11 cellular contexts compared by ENCODE assay signal in genomic region chr6:31763617-31763940, GRCh38. TPM values are rescaled to one million over a fixed set of nuclear protein-coding genes. Genes with fewer than 3 reads are reported as not detected.
DNase-seq lines count a peak whose midpoint lies in the region; ATAC-seq and TF ChIP-seq lines count a peak whose summit lies in the region.
"Had no signal": no experiment of that assay in that cellular context is flagged by ENCODE, and none has a peak within 500 bp of the region (broad histone marks: within the 10 kb centered on the region; RNA-seq: fewer than 3 reads in every experiment).

No MANE protein-coding gene starts in this region.

- H3K4me1 ChIP-seq in vagina, result no peaks in the 10 kb centered on the region

- no peaks in the 10 kb centered on the region for H3K27me3 Mint-ChIP-seq in activated CD8-positive, alpha-beta T cell treated with anti-CD3 and anti-CD28 coated beads, Interleukin-2, amount 10 ng/mL, durations not matched to agents 7 days and 5 days (ENCODE audit: low read depth)
- no peaks in the 10 kb centered on the region for H3K27me3 Mint-ChIP-seq in activated CD8-positive, alpha-beta T cell treated with anti-CD3 and anti-CD28 coated beads for 36 hours
- H3K27me3 Mint-ChIP-seq in stimulated activated memory B cell treated with anti-CD40 and anti-IgM and Interleukin-4, amounts not matched to agents 10 μg/mL and 1 μg/mL and 100 μg/mL, for 72 hours, result no peaks in the 10 kb centered on the region

- H3K36me3 Mint-ChIP-seq in activated CD8-positive, alpha-beta T cell treated with anti-CD3 and anti-CD28 coated beads, Interleukin-2, amount 10 ng/mL, durations not matched to agents 7 days and 5 days (ENCODE audit: low read depth), result peaks cover 43% of the 10 kb centered on the region
- peaks cover 37% of the 10 kb centered on the region for H3K36me3 Mint-ChIP-seq in activated CD8-positive, alpha-beta T cell treated with anti-CD3 and anti-CD28 coated beads for 36 hours (ENCODE audit: low read depth)
- H3K36me3 Mint-ChIP-seq in stimulated activated memory B cell treated with anti-CD40 and anti-IgM and Interleukin-4, amounts not matched to agents 10 μg/mL and 1 μg/mL and 100 μg/mL, for 72 hours, result peaks cover 44% of the 10 kb centered on the region

- TF ChIP-seq POLR2A in vagina (IDR thresholded peaks at IDR 0.05), result no peak

- H3K9me3 ChIP-seq in vagina, result no peaks in the 10 kb centered on the region

- TF ChIP-seq CTCF in activated CD8-positive, alpha-beta T cell treated with anti-CD3 and anti-CD28 coated beads for 36 hours (IDR thresholded peaks at IDR 0.05), result no peak
- no peak for TF ChIP-seq CTCF in vagina (IDR thresholded peaks at IDR 0.05)

- H3K27ac ChIP-seq in vagina, result no peak overlapping the region

- peak overlapping the region; percentile 61 for H3K27ac Mint-ChIP-seq in activated CD8-positive, alpha-beta T cell treated with anti-CD3 and anti-CD28 coated beads, Interleukin-2, amount 10 ng/mL, durations not matched to agents 7 days and 5 days
- H3K27ac Mint-ChIP-seq in activated CD8-positive, alpha-beta T cell treated with anti-CD3 and anti-CD28 coated beads for 36 hours, result no peak overlapping the region
- peak overlapping the region; percentile 17 for H3K27ac Mint-ChIP-seq in stimulated activated memory B cell treated with anti-CD40 and anti-IgM and Interleukin-4, amounts not matched to agents 10 μg/mL and 1 μg/mL and 100 μg/mL, for 72 hours

- no peaks in the 10 kb centered on the region for H3K27me3 ChIP-seq in vagina

- H3K36me3 ChIP-seq in vagina, result no peaks in the 10 kb centered on the region

- intact Hi-C loops in activated CD8-positive, alpha-beta T cell treated with anti-CD3 and anti-CD28 coated beads for 36 hours (cut with micrococcal nuclease), result no loop called here
- intact Hi-C loops in vagina (cut with DNase I), result no loop called here

- H3K4me3 Mint-ChIP-seq in activated CD8-positive, alpha-beta T cell treated with anti-CD3 and anti-CD28 coated beads, Interleukin-2, amount 10 ng/mL, durations not matched to agents 7 days and 5 days, result no peak overlapping the region
- no peak overlapping the region for H3K4me3 Mint-ChIP-seq in activated CD8-positive, alpha-beta T cell treated with anti-CD3 and anti-CD28 coated beads for 36 hours
- H3K4me3 Mint-ChIP-seq in stimulated activated memory B cell treated with anti-CD40 and anti-IgM and Interleukin-4, amounts not matched to agents 10 μg/mL and 1 μg/mL and 100 μg/mL, for 72 hours, result no peak overlapping the region
- H3K4me3 Mint-ChIP-seq: naive thymus-derived CD8-positive, alpha-beta T cell had no signal

- H3K4me1 Mint-ChIP-seq in activated CD8-positive, alpha-beta T cell treated with anti-CD3 and anti-CD28 coated beads, Interleukin-2, amount 10 ng/mL, durations not matched to agents 7 days and 5 days (ENCODE audit: low read depth), result peaks cover 20% of the 10 kb centered on the region
- no peaks in the 10 kb centered on the region for H3K4me1 Mint-ChIP-seq in activated CD8-positive, alpha-beta T cell treated with anti-CD3 and anti-CD28 coated beads for 36 hours (ENCODE audit: low read depth)
- no peaks in the 10 kb centered on the region for H3K4me1 Mint-ChIP-seq in stimulated activated memory B cell treated with anti-CD40 and anti-IgM and Interleukin-4, amounts not matched to agents 10 μg/mL and 1 μg/mL and 100 μg/mL, for 72 hours

- ATAC-seq in activated CD8-positive, alpha-beta T cell treated with anti-CD3 and anti-CD28 coated beads, Interleukin-2, amount 10 ng/mL, durations not matched to agents 7 days and 5 days, result no peak
- ATAC-seq in activated CD8-positive, alpha-beta T cell treated with anti-CD3 and anti-CD28 coated beads for 36 hours, result no peak
- no peak for ATAC-seq in stimulated activated memory B cell treated with anti-CD40 and anti-IgM and Interleukin-4, amounts not matched to agents 10 μg/mL and 1 μg/mL and 100 μg/mL, for 72 hours
- ATAC-seq: naive thymus-derived CD8-positive, alpha-beta T cell had no signal

- in situ Hi-C loops in SK-MEL-5 (cut with HindIII; ENCODE audit: low pct_unique_long_range_greater_than_20kb, low sequenced_read_pairs), result no loop called here

- H3K4me3 ChIP-seq in vagina, result no peak overlapping the region

- no peaks in the 10 kb centered on the region for H3K9me3 Mint-ChIP-seq in activated CD8-positive, alpha-beta T cell treated with anti-CD3 and anti-CD28 coated beads, Interleukin-2, amount 10 ng/mL, durations not matched to agents 7 days and 5 days (ENCODE audit: insufficient read depth)
- no peaks in the 10 kb centered on the region for H3K9me3 Mint-ChIP-seq in activated CD8-positive, alpha-beta T cell treated with anti-CD3 and anti-CD28 coated beads for 36 hours
- no peaks in the 10 kb centered on the region for H3K9me3 Mint-ChIP-seq in stimulated activated memory B cell treated with anti-CD40 and anti-IgM and Interleukin-4, amounts not matched to agents 10 μg/mL and 1 μg/mL and 100 μg/mL, for 72 hours
- H3K9me3 Mint-ChIP-seq: naive thymus-derived CD8-positive, alpha-beta T cell had no signal

- CTCF ChIA-PET in activated CD8-positive, alpha-beta T cell treated with anti-CD3 and anti-CD28 coated beads, Interleukin-2, amount 10 ng/mL, durations not matched to agents 7 days and 5 days (lab: Charles Lee), result no interaction called here
- CTCF ChIA-PET in activated CD8-positive, alpha-beta T cell treated with anti-CD3 and anti-CD28 coated beads for 36 hours (lab: Charles Lee), result no interaction called here

- POLR2A ChIA-PET in activated CD8-positive, alpha-beta T cell treated with anti-CD3 and anti-CD28 coated beads, Interleukin-2, amount 10 ng/mL, durations not matched to agents 7 days and 5 days (lab: Charles Lee), result no interaction called here
- POLR2A ChIA-PET in activated CD8-positive, alpha-beta T cell treated with anti-CD3 and anti-CD28 coated beads for 36 hours (lab: Charles Lee), result interaction anchor here (1.0 to 1.5 kb wide), 3 partner anchors 9 to 221 kb away, joined by 3 read pairs; no protein-coding TSS in a partner anchor

- no peak for DNase-seq in activated CD8-positive, alpha-beta T cell treated with anti-CD3 and anti-CD28 coated beads, Interleukin-2, amount 10 ng/mL, durations not matched to agents 7 days and 5 days
- no peak for DNase-seq in activated CD8-positive, alpha-beta T cell treated with anti-CD3 and anti-CD28 coated beads for 36 hours
- DNase-seq in SK-MEL-5 (ENCODE audit: low read depth, low spot score), result peak; percentile 65
- DNase-seq in foreskin melanocyte, result peak; percentile 86
- DNase-seq in vagina (ENCODE audit: extremely low spot score in 2 of 2), result no peak
- no peak for DNase-seq in NCI-H1694 (lab: John Stamatoyannopoulos, UW)
- DNase-seq in NCI-H2081 (lab: John Stamatoyannopoulos, UW), result no peak
- DNase-seq: activated CD4-positive, alpha-beta T cell treated with anti-CD3 and anti-CD28 coated beads, Interleukin-2, amount 50 U/mL, for 4 hours; C1 segment of cervical spinal cord; naive thymus-derived CD8-positive, alpha-beta T cell had no signal

RNA-seq across cellular contexts. Expression of gene SAPCD1, which starts 1.1 kb away (rescaled TPM):
- total RNA-seq in activated CD8-positive, alpha-beta T cell treated with anti-CD3 and anti-CD28 coated beads, Interleukin-2, amount 10 ng/mL, durations not matched to agents 7 days and 5 days, result 10 to 100 TPM; 14.3 to 15.4 TPM
- 10 to 100 TPM; 13.6 to 18.7 TPM for total RNA-seq in activated CD8-positive, alpha-beta T cell treated with anti-CD3 and anti-CD28 coated beads for 36 hours
- total RNA-seq in SK-MEL-5 (2014; rRNA removed; shearing (Covaris generic)), result 1.1 and 1.7 TPM in 2 replicates
- polyA plus RNA-seq in SK-MEL-5 (2015; cell fraction: cytosol; rRNA removed), result 0.96 TPM in 1 of 2 replicates, not detected in the other
- polyA plus RNA-seq in SK-MEL-5 (2015; cell fraction: nucleus; rRNA removed), result 45.0 and 59.2 TPM in 2 replicates
- not detected for total RNA-seq in vagina
- polyA plus RNA-seq: naive thymus-derived CD8-positive, alpha-beta T cell had no signal

RNA-seq across cellular contexts. Expression of gene VWA7, which starts 13.5 kb away (rescaled TPM):
- 1 to 10 TPM; 6.4 to 6.6 TPM for total RNA-seq in activated CD8-positive, alpha-beta T cell treated with anti-CD3 and anti-CD28 coated beads, Interleukin-2, amount 10 ng/mL, durations not matched to agents 7 days and 5 days
- total RNA-seq in activated CD8-positive, alpha-beta T cell treated with anti-CD3 and anti-CD28 coated beads for 36 hours, result 1 to 10 TPM; 1.6 TPM
- total RNA-seq in SK-MEL-5 (2014; rRNA removed; shearing (Covaris generic)), result not detected in 2 replicates
- 0.26 TPM in 1 of 2 replicates, not detected in the other for polyA plus RNA-seq in SK-MEL-5 (2015; cell fraction: cytosol; rRNA removed)
- 1.0 and 2.8 TPM in 2 replicates for polyA plus RNA-seq in SK-MEL-5 (2015; cell fraction: nucleus; rRNA removed)
- 0.74 TPM for total RNA-seq in vagina

RNA-seq across cellular contexts. Expression of gene MSH5, which starts 23.8 kb away (rescaled TPM):
- 10 to 100 TPM; 64.8 to 73.6 TPM for total RNA-seq in activated CD8-positive, alpha-beta T cell treated with anti-CD3 and anti-CD28 coated beads, Interleukin-2, amount 10 ng/mL, durations not matched to agents 7 days and 5 days
- total RNA-seq in activated CD8-positive, alpha-beta T cell treated with anti-CD3 and anti-CD28 coated beads for 36 hours, result 100 to 1,000 TPM in 1 of 2 experiments, 10 to 100 TPM in 1; 96.9 to 105 TPM
- total RNA-seq in SK-MEL-5 (2014; rRNA removed; shearing (Covaris generic)), result 16.1 and 17.5 TPM in 2 replicates
- polyA plus RNA-seq in SK-MEL-5 (2015; cell fraction: cytosol; rRNA removed), result 11.8 and 14.4 TPM in 2 replicates
- polyA plus RNA-seq in SK-MEL-5 (2015; cell fraction: nucleus; rRNA removed), result 253 and 284 TPM in 2 replicates
- total RNA-seq in vagina, result 11.0 TPM

RNA-seq across cellular contexts. Expression of gene CLIC1, which starts 27.2 kb away (rescaled TPM):
- 100 to 1,000 TPM; 617 to 651 TPM for total RNA-seq in activated CD8-positive, alpha-beta T cell treated with anti-CD3 and anti-CD28 coated beads, Interleukin-2, amount 10 ng/mL, durations not matched to agents 7 days and 5 days
- total RNA-seq in activated CD8-positive, alpha-beta T cell treated with anti-CD3 and anti-CD28 coated beads for 36 hours, result 100 to 1,000 TPM; 334 to 346 TPM
- total RNA-seq in SK-MEL-5 (2014; rRNA removed; shearing (Covaris generic)), result 466 and 467 TPM in 2 replicates
- polyA plus RNA-seq in SK-MEL-5 (2015; cell fraction: cytosol; rRNA removed), result 261 and 284 TPM in 2 replicates
- 34.1 and 41.6 TPM in 2 replicates for polyA plus RNA-seq in SK-MEL-5 (2015; cell fraction: nucleus; rRNA removed)
- total RNA-seq in vagina, result 250 TPM

RNA-seq across cellular contexts. Expression of gene VARS1, which starts 32.0 kb away (rescaled TPM):
- total RNA-seq in activated CD8-positive, alpha-beta T cell treated with anti-CD3 and anti-CD28 coated beads, Interleukin-2, amount 10 ng/mL, durations not matched to agents 7 days and 5 days, result 100 to 1,000 TPM; 114 to 115 TPM
- 100 to 1,000 TPM; 150 to 153 TPM for total RNA-seq in activated CD8-positive, alpha-beta T cell treated with anti-CD3 and anti-CD28 coated beads for 36 hours
- 38.9 and 53.0 TPM in 2 replicates for total RNA-seq in SK-MEL-5 (2014; rRNA removed; shearing (Covaris generic))
- 134 and 160 TPM in 2 replicates for polyA plus RNA-seq in SK-MEL-5 (2015; cell fraction: cytosol; rRNA removed)
- polyA plus RNA-seq in SK-MEL-5 (2015; cell fraction: nucleus; rRNA removed), result 172 and 179 TPM in 2 replicates
- total RNA-seq in vagina, result 39.8 TPM

Comparison
In these comparisons a context has a peak if more than half of its experiments do, and no peak if none do; other contexts are left out.
1. DNase-seq: peak in SK-MEL-5 (single experiment) and foreskin melanocyte (single experiment); none in activated CD8-positive, alpha-beta T cell treated with anti-CD3 and anti-CD28 coated beads, Interleukin-2, amount 10 ng/mL, durations not matched to agents 7 days and 5 days (single experiment), activated CD8-positive, alpha-beta T cell treated with anti-CD3 and anti-CD28 coated beads for 36 hours (single experiment), vagina (0 of 2), NCI-H1694 (single experiment) and NCI-H2081 (0 of 2).